ENCODE assay signal across 1 cellular context in the genomic region with DNA sequence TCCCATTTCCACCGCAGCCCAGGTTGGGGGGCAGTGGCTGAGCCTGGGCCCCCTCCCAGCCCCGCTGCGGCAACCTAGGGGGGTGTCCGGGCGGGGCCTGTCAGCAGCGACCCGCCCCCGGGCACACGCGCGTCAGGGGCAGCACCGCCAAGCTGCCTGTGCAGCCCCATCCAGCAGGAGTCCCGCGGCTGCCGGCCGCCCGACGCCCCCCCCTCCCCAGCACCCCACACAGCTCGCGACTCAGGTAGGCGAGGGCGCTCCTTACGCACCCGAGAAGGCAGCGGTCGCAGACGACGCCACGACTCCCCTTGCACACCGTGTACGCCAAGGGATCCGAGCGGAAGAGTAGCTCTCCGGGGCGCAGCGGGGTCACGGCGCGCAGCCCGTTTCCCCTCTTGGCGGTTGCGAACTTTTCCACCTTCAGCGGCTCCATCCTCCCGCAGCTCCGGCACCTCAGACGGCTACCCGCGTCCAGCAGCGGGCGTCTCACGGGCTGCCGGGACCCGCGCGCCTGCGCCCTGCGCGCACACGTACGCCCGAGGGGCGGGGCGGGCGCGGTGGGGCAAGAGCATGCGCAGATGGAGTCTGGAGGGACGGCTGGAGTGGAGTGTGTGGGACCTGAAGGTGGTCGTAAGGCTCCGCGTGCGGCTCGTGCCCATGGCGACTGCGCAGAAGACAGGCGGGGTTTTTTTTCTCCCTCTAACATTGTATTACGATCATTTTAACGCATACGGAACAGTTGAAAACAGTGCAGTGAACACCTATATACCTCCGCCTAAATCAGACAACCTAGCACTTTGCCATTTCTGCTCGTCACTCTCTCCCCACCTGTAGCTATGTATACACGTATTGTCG.
TF ChIP-seq lines count a peak whose summit lies in the region.

Gene SMYD3 (minus strand): TSS at position 495 of the 855 bp plus-strand sequence.

TF ChIP-seq in K562, 482 proteins besides CTCF, POLR2A, EP300 and RAD21 (continued from another document and continues in another):
- TF ChIP-seq ATF6 (CRISPR knock-in tag; IDR thresholded peaks at IDR 0.05) (no peak), BDP1 (IDR thresholded peaks at IDR 0.05; ENCODE audit: insufficient read depth, insufficient read length) (no peak), PHF20 (IDR thresholded peaks at IDR 0.05; ENCODE audit: partially characterized antibody) (no peak), THRA (IDR thresholded peaks at IDR 0.05) (no peak), HNRNPLL (IDR thresholded peaks at IDR 0.05; ENCODE audit: low read depth, low read length, poor library complexity, severe bottlenecking) (peak; percentile 85), ESRRB (CRISPR knock-in tag; IDR thresholded peaks at IDR 0.05; ENCODE audit: borderline replicate concordance) (no peak), CREB5 (CRISPR knock-in tag; IDR thresholded peaks at IDR 0.05) (no peak), TCF7L2 (IDR thresholded peaks at IDR 0.05; ENCODE audit: low read depth, low read length) (no peak), ZNF316 (IDR thresholded peaks at IDR 0.05) (no peak), NFATC3 (IDR thresholded peaks at IDR 0.05) (no peak), ZNF778 (CRISPR knock-in tag; IDR thresholded peaks at IDR 0.05) (no peak), NCOA4 (IDR thresholded peaks at IDR 0.05; ENCODE audit: partially characterized antibody) (no peak), CREB1 (IDR thresholded peaks at IDR 0.05) (no peak), CREB1 (CRISPR knock-in tag; IDR thresholded peaks at IDR 0.05) (0 out of 2 replicates have a peak, but pooled peaks have one; percentile 46), TSC22D4 (tag; IDR thresholded peaks at IDR 0.05) (no peak), MCM5 (IDR thresholded peaks at IDR 0.05; ENCODE audit: low read depth) (no peak), ADNP (tag; IDR thresholded peaks at IDR 0.05) (no peak), ARHGAP35 (IDR thresholded peaks at IDR 0.05; ENCODE audit: partially characterized antibody) (no peak), RNF2 (IDR thresholded peaks at IDR 0.05) (no peak), CGGBP1 (CRISPR knock-in tag; IDR thresholded peaks at IDR 0.05) (no peak), HNRNPK (IDR thresholded peaks at IDR 0.05; ENCODE audit: low read depth, low read length, poor library complexity, severe bottlenecking) (no peak), YY1 (IDR thresholded peaks at IDR 0.05; ENCODE audit: borderline replicate concordance in 1 of 3, control insufficient read depth in 1 of 3, extremely low read depth in 1 of 3, insufficient read depth in 3 of 3, insufficient read length in 1 of 3, insufficient replicate concordance in 2 of 3, low read depth in 1 of 3, low read length in 2 of 3) (no peak), NFIX (CRISPR knock-in tag; IDR thresholded peaks at IDR 0.05; ENCODE audit: low read depth) (no peak), MBD1 (CRISPR knock-in tag; IDR thresholded peaks at IDR 0.05) (peak; percentile 59; the same call in 1 of the 2 replicates), MLX (CRISPR knock-in tag; conservative IDR thresholded peaks at IDR 0.05) (no peak), ZNF583 (CRISPR knock-in tag; IDR thresholded peaks at IDR 0.05) (no peak), CEBPB (tag; IDR thresholded peaks at IDR 0.05) (no peak), IFI16 (CRISPR knock-in tag; IDR thresholded peaks at IDR 0.05) (no peak), ZNF324 (CRISPR knock-in tag; IDR thresholded peaks at IDR 0.05) (no peak), ZNF717 (CRISPR knock-in tag; IDR thresholded peaks at IDR 0.05) (no peak), FOXP1 (CRISPR knock-in tag; IDR thresholded peaks at IDR 0.05) (no peak), PURB (CRISPR knock-in tag; IDR thresholded peaks at IDR 0.05; ENCODE audit: low read depth) (no peak), ZBTB5 (IDR thresholded peaks at IDR 0.05) (no peak)
- TF ChIP-seq, protein P1, sequence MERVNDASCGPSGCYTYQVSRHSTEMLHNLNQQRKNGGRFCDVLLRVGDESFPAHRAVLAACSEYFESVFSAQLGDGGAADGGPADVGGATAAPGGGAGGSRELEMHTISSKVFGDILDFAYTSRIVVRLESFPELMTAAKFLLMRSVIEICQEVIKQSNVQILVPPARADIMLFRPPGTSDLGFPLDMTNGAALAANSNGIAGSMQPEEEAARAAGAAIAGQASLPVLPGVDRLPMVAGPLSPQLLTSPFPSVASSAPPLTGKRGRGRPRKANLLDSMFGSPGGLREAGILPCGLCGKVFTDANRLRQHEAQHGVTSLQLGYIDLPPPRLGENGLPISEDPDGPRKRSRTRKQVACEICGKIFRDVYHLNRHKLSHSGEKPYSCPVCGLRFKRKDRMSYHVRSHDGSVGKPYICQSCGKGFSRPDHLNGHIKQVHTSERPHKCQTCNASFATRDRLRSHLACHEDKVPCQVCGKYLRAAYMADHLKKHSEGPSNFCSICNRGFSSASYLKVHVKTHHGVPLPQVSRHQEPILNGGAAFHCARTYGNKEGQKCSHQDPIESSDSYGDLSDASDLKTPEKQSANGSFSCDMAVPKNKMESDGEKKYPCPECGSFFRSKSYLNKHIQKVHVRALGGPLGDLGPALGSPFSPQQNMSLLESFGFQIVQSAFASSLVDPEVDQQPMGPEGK (CRISPR knock-in tag; IDR thresholded peaks at IDR 0.05; ENCODE audit: borderline replicate concordance) = no peak
- TF ChIP-seq, protein P2, sequence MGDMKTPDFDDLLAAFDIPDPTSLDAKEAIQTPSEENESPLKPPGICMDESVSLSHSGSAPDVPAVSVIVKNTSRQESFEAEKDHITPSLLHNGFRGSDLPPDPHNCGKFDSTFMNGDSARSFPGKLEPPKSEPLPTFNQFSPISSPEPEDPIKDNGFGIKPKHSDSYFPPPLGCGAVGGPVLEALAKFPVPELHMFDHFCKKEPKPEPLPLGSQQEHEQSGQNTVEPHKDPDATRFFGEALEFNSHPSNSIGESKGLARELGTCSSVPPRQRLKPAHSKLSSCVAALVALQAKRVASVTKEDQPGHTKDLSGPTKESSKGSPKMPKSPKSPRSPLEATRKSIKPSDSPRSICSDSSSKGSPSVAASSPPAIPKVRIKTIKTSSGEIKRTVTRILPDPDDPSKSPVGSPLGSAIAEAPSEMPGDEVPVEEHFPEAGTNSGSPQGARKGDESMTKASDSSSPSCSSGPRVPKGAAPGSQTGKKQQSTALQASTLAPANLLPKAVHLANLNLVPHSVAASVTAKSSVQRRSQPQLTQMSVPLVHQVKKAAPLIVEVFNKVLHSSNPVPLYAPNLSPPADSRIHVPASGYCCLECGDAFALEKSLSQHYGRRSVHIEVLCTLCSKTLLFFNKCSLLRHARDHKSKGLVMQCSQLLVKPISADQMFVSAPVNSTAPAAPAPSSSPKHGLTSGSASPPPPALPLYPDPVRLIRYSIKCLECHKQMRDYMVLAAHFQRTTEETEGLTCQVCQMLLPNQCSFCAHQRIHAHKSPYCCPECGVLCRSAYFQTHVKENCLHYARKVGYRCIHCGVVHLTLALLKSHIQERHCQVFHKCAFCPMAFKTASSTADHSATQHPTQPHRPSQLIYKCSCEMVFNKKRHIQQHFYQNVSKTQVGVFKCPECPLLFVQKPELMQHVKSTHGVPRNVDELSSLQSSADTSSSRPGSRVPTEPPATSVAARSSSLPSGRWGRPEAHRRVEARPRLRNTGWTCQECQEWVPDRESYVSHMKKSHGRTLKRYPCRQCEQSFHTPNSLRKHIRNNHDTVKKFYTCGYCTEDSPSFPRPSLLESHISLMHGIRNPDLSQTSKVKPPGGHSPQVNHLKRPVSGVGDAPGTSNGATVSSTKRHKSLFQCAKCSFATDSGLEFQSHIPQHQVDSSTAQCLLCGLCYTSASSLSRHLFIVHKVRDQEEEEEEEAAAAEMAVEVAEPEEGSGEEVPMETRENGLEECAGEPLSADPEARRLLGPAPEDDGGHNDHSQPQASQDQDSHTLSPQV (IDR thresholded peaks at IDR 0.05) = no peak; the same call in 1 of the 2 replicates
- TF ChIP-seq, protein P3, sequence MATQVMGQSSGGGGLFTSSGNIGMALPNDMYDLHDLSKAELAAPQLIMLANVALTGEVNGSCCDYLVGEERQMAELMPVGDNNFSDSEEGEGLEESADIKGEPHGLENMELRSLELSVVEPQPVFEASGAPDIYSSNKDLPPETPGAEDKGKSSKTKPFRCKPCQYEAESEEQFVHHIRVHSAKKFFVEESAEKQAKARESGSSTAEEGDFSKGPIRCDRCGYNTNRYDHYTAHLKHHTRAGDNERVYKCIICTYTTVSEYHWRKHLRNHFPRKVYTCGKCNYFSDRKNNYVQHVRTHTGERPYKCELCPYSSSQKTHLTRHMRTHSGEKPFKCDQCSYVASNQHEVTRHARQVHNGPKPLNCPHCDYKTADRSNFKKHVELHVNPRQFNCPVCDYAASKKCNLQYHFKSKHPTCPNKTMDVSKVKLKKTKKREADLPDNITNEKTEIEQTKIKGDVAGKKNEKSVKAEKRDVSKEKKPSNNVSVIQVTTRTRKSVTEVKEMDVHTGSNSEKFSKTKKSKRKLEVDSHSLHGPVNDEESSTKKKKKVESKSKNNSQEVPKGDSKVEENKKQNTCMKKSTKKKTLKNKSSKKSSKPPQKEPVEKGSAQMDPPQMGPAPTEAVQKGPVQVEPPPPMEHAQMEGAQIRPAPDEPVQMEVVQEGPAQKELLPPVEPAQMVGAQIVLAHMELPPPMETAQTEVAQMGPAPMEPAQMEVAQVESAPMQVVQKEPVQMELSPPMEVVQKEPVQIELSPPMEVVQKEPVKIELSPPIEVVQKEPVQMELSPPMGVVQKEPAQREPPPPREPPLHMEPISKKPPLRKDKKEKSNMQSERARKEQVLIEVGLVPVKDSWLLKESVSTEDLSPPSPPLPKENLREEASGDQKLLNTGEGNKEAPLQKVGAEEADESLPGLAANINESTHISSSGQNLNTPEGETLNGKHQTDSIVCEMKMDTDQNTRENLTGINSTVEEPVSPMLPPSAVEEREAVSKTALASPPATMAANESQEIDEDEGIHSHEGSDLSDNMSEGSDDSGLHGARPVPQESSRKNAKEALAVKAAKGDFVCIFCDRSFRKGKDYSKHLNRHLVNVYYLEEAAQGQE (CRISPR knock-in tag; IDR thresholded peaks at IDR 0.05; ENCODE audit: low read depth) = no peak; the same call in 1 of the 2 replicates
